25 cellular contexts compared by ENCODE assay signal in genomic region chr6:29734046-29735018, GRCh38. TPM values are rescaled to one million over a fixed set of nuclear protein-coding genes. Genes with fewer than 3 reads are reported as not detected.
DNase-seq lines count a peak whose midpoint lies in the region; ATAC-seq, FAIRE-seq and TF ChIP-seq lines count a peak whose summit lies in the region.
"Had no signal": no experiment of that assay in that cellular context is flagged by ENCODE, and none has a peak within 500 bp of the region (broad histone marks: within the 10 kb centered on the region; RNA-seq: fewer than 3 reads in every experiment).

No MANE protein-coding gene starts in this region.

- H3K4me1 ChIP-seq in H1 (replicated peaks in 1 of 4; ENCODE audit: control insufficient read depth in 3 of 4, insufficient read depth in 4 of 4, low read length in 3 of 4) (no peaks in the 10 kb centered on the region), kidney (ENCODE audit: control insufficient read depth in 1 of 2, insufficient read depth in 1 of 2, low read depth in 1 of 2, low read length in 2 of 2) (no peaks in the 10 kb centered on the region), uterus (no peaks in the 10 kb centered on the region)
- H3K4me1 ChIP-seq: adrenal gland, suprapubic skin had no signal

- ATAC-seq in activated naive CD8-positive, alpha-beta T cell treated with anti-CD3 and anti-CD28 coated beads, Interleukin-2, amount 50 U/mL, for 24 hours: no peak
- ATAC-seq in GM21825 (IDR thresholded peaks at IDR 0.05; ENCODE audit: unreplicated experiment): no peak
- ATAC-seq: activated T-helper 17 cell treated with anti-CD3 and anti-CD28 coated beads, Interleukin-2, amount 50 U/mL, for 72 hours had no signal

- no peak overlapping the region for H4K91ac ChIP-seq in H1 (replicated peaks; ENCODE audit: insufficient read length, low read length)

- H3K9me3 ChIP-seq in H1 (ENCODE audit: insufficient read depth in 2 of 2, low read depth in 1 of 2, low read length in 1 of 2): no peaks in the 10 kb centered on the region
- no peaks in the 10 kb centered on the region for H3K9me3 ChIP-seq in kidney (ENCODE audit: control insufficient read depth in 1 of 2, low read length in 2 of 2)
- no peaks in the 10 kb centered on the region for H3K9me3 ChIP-seq in uterus
- H3K9me3 ChIP-seq: adrenal gland, right atrium auricular region, suprapubic skin had no signal

- H3K4me3 ChIP-seq in H1 (ENCODE audit: extremely low read depth in 1 of 4, insufficient read depth in 2 of 4, low read depth in 3 of 4, low read length in 4 of 4) (no peak overlapping the region), kidney (ENCODE audit: low read length in 2 of 2) (no peak overlapping the region), uterus (no peak overlapping the region)
- H3K4me3 ChIP-seq: adrenal gland, GM23248, hepatocyte, right atrium auricular region, SK-N-MC, suprapubic skin had no signal

- no peaks in the 10 kb centered on the region for H3K79me2 ChIP-seq in H1 (ENCODE audit: control insufficient read depth in 1 of 2, insufficient read depth in 2 of 2, low read length in 2 of 2)
- H3K79me2 ChIP-seq: hepatocyte had no signal

- no peak overlapping the region for H2AFZ ChIP-seq in H1 (ENCODE audit: low read length)
- H2AFZ ChIP-seq: GM23248, hepatocyte had no signal

- H3K18ac ChIP-seq in H1 (ENCODE audit: extremely low read depth, low read length): no peak overlapping the region

- no peak for DNase-seq in activated naive CD8-positive, alpha-beta T cell treated with anti-CD3 and anti-CD28 coated beads, Interleukin-2, amount 50 U/mL, for 24 hours
- peak; percentile 23 for DNase-seq in RWPE1 (ENCODE audit: low spot score)
- DNase-seq in H1 (ENCODE audit: low read depth in 1 of 2, low spot score in 2 of 2): no peak
- DNase-seq in kidney: no peak
- no peak for DNase-seq in uterus
- DNase-seq in NCI-H526 (lab: John Stamatoyannopoulos, UW): no peak
- DNase-seq: dermis blood vessel endothelial cell, IMR-90, MM.1S, NCI-H187, NCI-H82 had no signal

- H4K5ac ChIP-seq in H1 (ENCODE audit: insufficient read length, low read depth, low read length): no peak overlapping the region

- TF ChIP-seq POLR2A in H1 (IDR thresholded peaks at IDR 0.05; ENCODE audit: control extremely low read depth in 1 of 2, low read depth in 2 of 2, low read length in 2 of 2) (no peak), uterus (IDR thresholded peaks at IDR 0.05) (no peak)

- H3K36me3 Mint-ChIP-seq in activated naive CD8-positive, alpha-beta T cell: no peaks in the 10 kb centered on the region
- no peaks in the 10 kb centered on the region for H3K36me3 Mint-ChIP-seq in activated naive CD8-positive, alpha-beta T cell treated with anti-CD3 and anti-CD28 coated beads, Interleukin-2, amount 50 U/mL, for 24 hours (ENCODE audit: low read depth)

- no peak overlapping the region for H3K23ac ChIP-seq in H1 (ENCODE audit: insufficient read length)

- H3K4me1 Mint-ChIP-seq in activated naive CD8-positive, alpha-beta T cell (ENCODE audit: low read depth): peaks cover 46% of the 10 kb centered on the region
- H3K4me1 Mint-ChIP-seq in activated naive CD8-positive, alpha-beta T cell treated with anti-CD3 and anti-CD28 coated beads, Interleukin-2, amount 50 U/mL, for 24 hours: peaks cover 14% of the 10 kb centered on the region

- no peak overlapping the region for H2BK15ac ChIP-seq in H1 (ENCODE audit: low read length)

- no peaks in the 10 kb centered on the region for H3K36me3 ChIP-seq in H1 (ENCODE audit: control insufficient read depth in 2 of 4, insufficient read depth in 4 of 4, low read length in 3 of 4)
- H3K36me3 ChIP-seq in kidney (ENCODE audit: control insufficient read depth in 1 of 2, insufficient read depth in 2 of 2, low read length in 2 of 2): no peaks in the 10 kb centered on the region
- no peaks in the 10 kb centered on the region for H3K36me3 ChIP-seq in uterus
- H3K36me3 ChIP-seq: adrenal gland, right atrium auricular region, suprapubic skin had no signal

- CTCF ChIA-PET in RWPE1 (lab: Yijun Ruan, JAX): interaction anchor here (0.5 to 1.5 kb wide), 3 partner anchors 14 to 84 kb away, joined by 3 to 10 read pairs (median 7); no protein-coding TSS in a partner anchor
- CTCF ChIA-PET in H1 (lab: Charles Lee; ENCODE audit: partially characterized antibody): interaction anchor here (1.1 to 7.1 kb wide), 10 partner anchors 9 to 100 kb away, joined by 3 to 100 read pairs (median 6); no protein-coding TSS in a partner anchor

- H3K9me3 Mint-ChIP-seq in activated naive CD8-positive, alpha-beta T cell (ENCODE audit: low read depth): no peaks in the 10 kb centered on the region
- H3K9me3 Mint-ChIP-seq in activated naive CD8-positive, alpha-beta T cell treated with anti-CD3 and anti-CD28 coated beads, Interleukin-2, amount 50 U/mL, for 24 hours: no peaks in the 10 kb centered on the region
- H3K9me3 Mint-ChIP-seq: activated T-helper 17 cell treated with anti-CD3 and anti-CD28 coated beads, Interleukin-2, amount 50 U/mL, for 72 hours had no signal

- peaks cover 0 to 2% (median 0%) of the 10 kb centered on the region in 4 experiments; a peak in 1 of 7 replicates for H3K27me3 ChIP-seq in H1 (replicated peaks in 1 of 4; ENCODE audit: control insufficient read depth in 3 of 4, extremely low read depth in 1 of 4, insufficient read depth in 3 of 4, low read length in 3 of 4)
- H3K27me3 ChIP-seq in uterus: no peaks in the 10 kb centered on the region
- H3K27me3 ChIP-seq: adrenal gland, right atrium auricular region, suprapubic skin had no signal

- intact Hi-C loops in kidney (cut with DNase I): no loop called here
- intact Hi-C loops in uterus (cut with DNase I; ENCODE audit: low total_unique reads): no loop called here

- no peak for TF ChIP-seq CTCF in RWPE1 (conservative IDR thresholded peaks at IDR 0.05; ENCODE audit: low read depth)
- no peak for TF ChIP-seq CTCF in H1 (IDR thresholded peaks at IDR 0.05; ENCODE audit: control extremely low read depth in 1 of 3, insufficient read depth in 1 of 3, low read depth in 1 of 3, low read length in 3 of 3)
- TF ChIP-seq CTCF in kidney (IDR thresholded peaks at IDR 0.05; ENCODE audit: borderline replicate concordance, extremely low read depth, insufficient read depth): no peak
- TF ChIP-seq CTCF in uterus (IDR thresholded peaks at IDR 0.05): no peak

- peaks cover 0 to 2% of the 10 kb centered on the region in 2 experiments for H4K20me1 ChIP-seq in H1 (replicated peaks in 1 of 2; ENCODE audit: control insufficient read depth in 1 of 2, insufficient read depth in 2 of 2, low read length in 2 of 2)

- no peak for TF ChIP-seq EP300 in H1 (IDR thresholded peaks at IDR 0.05; ENCODE audit: borderline replicate concordance in 1 of 2, low read depth in 2 of 2, low read length in 2 of 2)

- H2BK120ac ChIP-seq in H1 (replicated peaks; ENCODE audit: low read depth, low read length): no peak overlapping the region

- H2BK5ac ChIP-seq in H1 (ENCODE audit: low read depth, low read length): no peak overlapping the region

- H2BK12ac ChIP-seq in H1 (ENCODE audit: low read depth, low read length): no peak overlapping the region

- FAIRE-seq in H1 (lab: Jason Lieb, UNC) (no peak), kidney (lab: Jason Lieb, UNC) (no peak)
- FAIRE-seq: islet of Langerhans, urothelium cell line had no signal

- no peak for TF ChIP-seq RAD21 in H1 (IDR thresholded peaks at IDR 0.05 in 1 of 2, conservative IDR thresholded peaks at IDR 0.05 in 1 of 2; ENCODE audit: low read depth in 2 of 2, low read length in 2 of 2)

- H3K4me2 ChIP-seq in H1 (ENCODE audit: insufficient read depth in 1 of 2, low read depth in 2 of 2, low read length in 2 of 2): no peak overlapping the region
- H3K4me2 ChIP-seq: hepatocyte had no signal

- H3K56ac ChIP-seq in H1 (replicated peaks; ENCODE audit: insufficient read length, low read depth, low read length): no peak overlapping the region

- no peak overlapping the region for H3K14ac ChIP-seq in H1 (ENCODE audit: insufficient read length)

- H2AK5ac ChIP-seq in H1 (ENCODE audit: low read depth, low read length): no peak overlapping the region

- no peak overlapping the region for H3K9ac ChIP-seq in H1 (replicated peaks in 1 of 4; ENCODE audit: extremely low read depth in 1 of 4, low read depth in 3 of 4, low read length in 3 of 4)
- no peak overlapping the region for H3K9ac ChIP-seq in kidney (ENCODE audit: low read length in 2 of 2)
- H3K9ac ChIP-seq: GM23248 had no signal

- POLR2A ChIA-PET in RWPE1 (lab: Yijun Ruan, JAX; ENCODE audit: low non-redundant PET): no interaction called here
- POLR2A ChIA-PET in H1 (lab: Charles Lee; ENCODE audit: partially characterized antibody): no interaction called here

- H3K23me2 ChIP-seq in H1 (ENCODE audit: low read depth, low read length): no peaks in the 10 kb centered on the region

- 79% methylated on average over 3 of the region's 3 CpGs; no CpG with 5 or more reads in 1 of the 2 experiments for WGBS in H1 (ENCODE audit: extremely low coverage in 1 of 2, insufficient coverage in 1 of 2, insufficient read length in 1 of 2, insufficient replicate concordance in 2 of 2, low coverage in 1 of 2, low lambda C conversion rate in 2 of 2, missing lambda C conversion rate in 1 of 2), 2 experiments

- no peak overlapping the region for H3K4me3 Mint-ChIP-seq in activated naive CD8-positive, alpha-beta T cell
- H3K4me3 Mint-ChIP-seq in activated naive CD8-positive, alpha-beta T cell treated with anti-CD3 and anti-CD28 coated beads, Interleukin-2, amount 50 U/mL, for 24 hours: no peak overlapping the region
- H3K4me3 Mint-ChIP-seq: activated T-helper 17 cell treated with anti-CD3 and anti-CD28 coated beads, Interleukin-2, amount 50 U/mL, for 72 hours; CD14-positive monocyte had no signal

- H4K8ac ChIP-seq in H1 (ENCODE audit: extremely low read depth, insufficient read depth, low read length): peak overlapping the region; percentile 16; the same call in 1 of the 2 replicates

- H3K27ac ChIP-seq in RWPE1: no peak overlapping the region
- no peak overlapping the region for H3K27ac ChIP-seq in H1 (ENCODE audit: low read depth, low read length)
- H3K27ac ChIP-seq in kidney (ENCODE audit: low read depth in 2 of 2, low read length in 2 of 2): no peak overlapping the region
- H3K27ac ChIP-seq in uterus: no peak overlapping the region
- H3K27ac ChIP-seq: adrenal gland, GM23248, hepatocyte, HL-60, right atrium auricular region, SK-N-MC, suprapubic skin had no signal

- peak overlapping the region; percentile 77 for H3K27ac Mint-ChIP-seq in activated naive CD8-positive, alpha-beta T cell
- no peak overlapping the region for H3K27ac Mint-ChIP-seq in activated naive CD8-positive, alpha-beta T cell treated with anti-CD3 and anti-CD28 coated beads, Interleukin-2, amount 50 U/mL, for 24 hours
- H3K27ac Mint-ChIP-seq: activated T-helper 17 cell treated with anti-CD3 and anti-CD28 coated beads, Interleukin-2, amount 50 U/mL, for 72 hours had no signal

- no peaks in the 10 kb centered on the region for H3K27me3 Mint-ChIP-seq in activated naive CD8-positive, alpha-beta T cell
- no peaks in the 10 kb centered on the region for H3K27me3 Mint-ChIP-seq in activated naive CD8-positive, alpha-beta T cell treated with anti-CD3 and anti-CD28 coated beads, Interleukin-2, amount 50 U/mL, for 24 hours
- H3K27me3 Mint-ChIP-seq: activated T-helper 17 cell treated with anti-CD3 and anti-CD28 coated beads, Interleukin-2, amount 50 U/mL, for 72 hours had no signal

- no peak overlapping the region for H3K4ac ChIP-seq in H1 (replicated peaks; ENCODE audit: insufficient read length, low read depth, low read length)

- H2BK20ac ChIP-seq in H1 (ENCODE audit: low read length): no peak overlapping the region

- no peaks in the 10 kb centered on the region for H3K79me1 ChIP-seq in H1 (ENCODE audit: low read depth, low read length)

RNA-seq across cellular contexts. Expression of gene HLA-F, which starts 11.1 kb away (rescaled TPM):
- 6.5 and 9.6 TPM in 2 replicates for total RNA-seq in H1 (2021; fragmentation: NEBNext Ultra II Directional; extraction: Animal tissue kit (Norgen Biotek cat#: 25700))
- polyA plus RNA-seq in H1 (2011; rRNA removed) (8.9 and 11.7 TPM in 2 replicates), kidney (ENCODE audit: insufficient read depth, low read depth, low replicate concordance) (52.1 TPM)
- 13.2 TPM for polyA plus RNA-seq in H1 (2011; cell fraction: cytosol; rRNA removed)
- 32.8 TPM for polyA plus RNA-seq in H1 (2011; cell fraction: nucleus; rRNA removed)
- polyA plus RNA-seq in H1 (2012, experiment 1 of 2): 7.1 to 15.9 TPM (median 12.2 TPM) in 4 replicates
- 9.8 TPM for polyA plus RNA-seq in H1 (2012, experiment 2 of 2)
- polyA plus RNA-seq in H1 (2013, experiment 1 of 2): 21.2 TPM
- 21.4 TPM for polyA plus RNA-seq in H1 (2013, experiment 2 of 2)
- 3.5 and 4.5 TPM in 2 replicates for polyA minus RNA-seq in H1 (2011; rRNA and poly(A)+ RNA removed)
- not detected for polyA minus RNA-seq in H1 (2011; cell fraction: cytosol; rRNA and poly(A)+ RNA removed)
- polyA minus RNA-seq in H1 (2011; cell fraction: nucleus; rRNA and poly(A)+ RNA removed): 7.2 TPM
- total RNA-seq in kidney (87.8 TPM), uterus (100 to 1,000 TPM in 2 of 4 donors, 10 to 100 TPM in 2; 14.2 to 146 (median 104) TPM)
- total RNA-seq: G401, IMR-90 had no signal
- polyA plus RNA-seq: IMR-90 had no signal

RNA-seq across cellular contexts. Expression of gene ZFP57, which starts 53.4 kb away (rescaled TPM):
- total RNA-seq in H1 (2021; fragmentation: NEBNext Ultra II Directional; extraction: Animal tissue kit (Norgen Biotek cat#: 25700)): 1.2 TPM in 2 replicates
- polyA plus RNA-seq in H1 (2011; rRNA removed) (0.85 and 1.0 TPM in 2 replicates), kidney (ENCODE audit: insufficient read depth, low read depth, low replicate concordance) (not detected)
- polyA plus RNA-seq in H1 (2011; cell fraction: cytosol; rRNA removed): 1.4 TPM
- 1.7 TPM for polyA plus RNA-seq in H1 (2011; cell fraction: nucleus; rRNA removed)
- 0.64 to 1.1 TPM (median 0.75 TPM) in 4 replicates for polyA plus RNA-seq in H1 (2012, experiment 1 of 2)
- polyA plus RNA-seq in H1 (2012, experiment 2 of 2): 0.43 TPM
- 0.63 TPM for polyA plus RNA-seq in H1 (2013, experiment 1 of 2)
- 0.68 TPM for polyA plus RNA-seq in H1 (2013, experiment 2 of 2)
- 0.63 and 0.98 TPM in 2 replicates for polyA minus RNA-seq in H1 (2011; rRNA and poly(A)+ RNA removed)
- 0.73 TPM for polyA minus RNA-seq in H1 (2011; cell fraction: cytosol; rRNA and poly(A)+ RNA removed)
- 0.50 TPM for polyA minus RNA-seq in H1 (2011; cell fraction: nucleus; rRNA and poly(A)+ RNA removed)
- total RNA-seq in kidney (1.1 TPM), uterus (under 1 TPM in 1 of 4 donors, not detected in 3; 0.24 TPM)
- total RNA-seq: G401, GM23248, hepatocyte, IMR-90 had no signal
- polyA plus RNA-seq: CD14-positive monocyte, GM23248, hepatocyte, IMR-90 had no signal
